Comparison of ENCODE assay signal across 1 cellular context in the genomic region with DNA sequence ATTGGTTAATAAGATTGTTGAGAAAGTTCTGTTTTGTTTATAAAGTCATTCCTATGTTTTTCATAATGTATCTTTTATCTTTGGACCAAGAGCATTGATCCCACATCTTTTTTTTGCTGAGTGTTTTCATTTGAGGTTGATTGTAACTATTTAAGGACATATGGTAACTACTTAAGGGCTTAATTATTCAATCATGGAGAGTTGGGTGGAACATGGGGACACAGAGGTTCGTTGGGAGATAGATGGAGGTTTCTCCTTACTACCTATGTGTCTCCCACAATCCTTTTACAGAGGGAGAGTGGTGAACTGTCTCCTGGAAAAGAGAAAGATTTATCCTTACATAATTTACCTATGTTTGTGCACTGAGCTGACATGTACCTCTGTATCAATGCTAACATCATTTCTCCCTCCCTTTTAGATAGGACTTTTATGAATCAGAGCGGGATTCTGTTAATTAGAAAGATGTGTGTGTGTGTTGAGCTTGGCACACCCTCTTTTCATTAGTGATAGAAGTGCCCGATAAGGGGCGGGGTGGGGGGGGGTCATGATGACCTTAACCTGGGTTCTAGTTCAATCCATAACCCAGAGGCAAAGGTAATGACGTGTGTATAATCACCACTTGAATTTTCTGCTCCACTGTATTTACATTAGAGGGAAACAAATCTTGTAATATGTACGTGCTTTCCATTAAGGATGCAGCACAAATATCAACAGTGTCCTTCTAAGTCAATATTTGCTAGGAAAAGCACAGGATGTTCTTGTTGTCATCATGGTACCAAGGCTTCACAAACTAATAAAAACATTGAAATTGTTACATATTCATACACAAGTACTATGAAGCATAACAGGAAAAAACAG.
A peak's percentile ranks its signal among the peaks of the same experiment; 100 is the strongest.
TF ChIP-seq lines count a peak whose summit lies in the region.

No MANE protein-coding gene starts in this region.

TF ChIP-seq in HepG2, 621 proteins besides CTCF, POLR2A, EP300 and RAD21 (continued from another document and continues in another):
- TF ChIP-seq, protein P1, sequence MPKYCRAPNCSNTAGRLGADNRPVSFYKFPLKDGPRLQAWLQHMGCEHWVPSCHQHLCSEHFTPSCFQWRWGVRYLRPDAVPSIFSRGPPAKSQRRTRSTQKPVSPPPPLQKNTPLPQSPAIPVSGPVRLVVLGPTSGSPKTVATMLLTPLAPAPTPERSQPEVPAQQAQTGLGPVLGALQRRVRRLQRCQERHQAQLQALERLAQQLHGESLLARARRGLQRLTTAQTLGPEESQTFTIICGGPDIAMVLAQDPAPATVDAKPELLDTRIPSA (CRISPR knock-in tag; IDR thresholded peaks at IDR 0.05; ENCODE audit: borderline replicate concordance) = no peak
- TF ChIP-seq ZBTB42 (CRISPR knock-in tag; IDR thresholded peaks at IDR 0.05) = no peak
- TF ChIP-seq, protein P2, sequence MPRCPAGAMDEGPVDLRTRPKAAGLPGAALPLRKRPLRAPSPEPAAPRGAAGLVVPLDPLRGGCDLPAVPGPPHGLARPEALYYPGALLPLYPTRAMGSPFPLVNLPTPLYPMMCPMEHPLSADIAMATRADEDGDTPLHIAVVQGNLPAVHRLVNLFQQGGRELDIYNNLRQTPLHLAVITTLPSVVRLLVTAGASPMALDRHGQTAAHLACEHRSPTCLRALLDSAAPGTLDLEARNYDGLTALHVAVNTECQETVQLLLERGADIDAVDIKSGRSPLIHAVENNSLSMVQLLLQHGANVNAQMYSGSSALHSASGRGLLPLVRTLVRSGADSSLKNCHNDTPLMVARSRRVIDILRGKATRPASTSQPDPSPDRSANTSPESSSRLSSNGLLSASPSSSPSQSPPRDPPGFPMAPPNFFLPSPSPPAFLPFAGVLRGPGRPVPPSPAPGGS (CRISPR knock-in tag; IDR thresholded peaks at IDR 0.05) = no peak
- TF ChIP-seq ZNF598 (CRISPR knock-in tag; IDR thresholded peaks at IDR 0.05; ENCODE audit: borderline replicate concordance) = no peak
- TF ChIP-seq ZNF354B (CRISPR knock-in tag; IDR thresholded peaks at IDR 0.05) = no peak
- TF ChIP-seq, protein P3, sequence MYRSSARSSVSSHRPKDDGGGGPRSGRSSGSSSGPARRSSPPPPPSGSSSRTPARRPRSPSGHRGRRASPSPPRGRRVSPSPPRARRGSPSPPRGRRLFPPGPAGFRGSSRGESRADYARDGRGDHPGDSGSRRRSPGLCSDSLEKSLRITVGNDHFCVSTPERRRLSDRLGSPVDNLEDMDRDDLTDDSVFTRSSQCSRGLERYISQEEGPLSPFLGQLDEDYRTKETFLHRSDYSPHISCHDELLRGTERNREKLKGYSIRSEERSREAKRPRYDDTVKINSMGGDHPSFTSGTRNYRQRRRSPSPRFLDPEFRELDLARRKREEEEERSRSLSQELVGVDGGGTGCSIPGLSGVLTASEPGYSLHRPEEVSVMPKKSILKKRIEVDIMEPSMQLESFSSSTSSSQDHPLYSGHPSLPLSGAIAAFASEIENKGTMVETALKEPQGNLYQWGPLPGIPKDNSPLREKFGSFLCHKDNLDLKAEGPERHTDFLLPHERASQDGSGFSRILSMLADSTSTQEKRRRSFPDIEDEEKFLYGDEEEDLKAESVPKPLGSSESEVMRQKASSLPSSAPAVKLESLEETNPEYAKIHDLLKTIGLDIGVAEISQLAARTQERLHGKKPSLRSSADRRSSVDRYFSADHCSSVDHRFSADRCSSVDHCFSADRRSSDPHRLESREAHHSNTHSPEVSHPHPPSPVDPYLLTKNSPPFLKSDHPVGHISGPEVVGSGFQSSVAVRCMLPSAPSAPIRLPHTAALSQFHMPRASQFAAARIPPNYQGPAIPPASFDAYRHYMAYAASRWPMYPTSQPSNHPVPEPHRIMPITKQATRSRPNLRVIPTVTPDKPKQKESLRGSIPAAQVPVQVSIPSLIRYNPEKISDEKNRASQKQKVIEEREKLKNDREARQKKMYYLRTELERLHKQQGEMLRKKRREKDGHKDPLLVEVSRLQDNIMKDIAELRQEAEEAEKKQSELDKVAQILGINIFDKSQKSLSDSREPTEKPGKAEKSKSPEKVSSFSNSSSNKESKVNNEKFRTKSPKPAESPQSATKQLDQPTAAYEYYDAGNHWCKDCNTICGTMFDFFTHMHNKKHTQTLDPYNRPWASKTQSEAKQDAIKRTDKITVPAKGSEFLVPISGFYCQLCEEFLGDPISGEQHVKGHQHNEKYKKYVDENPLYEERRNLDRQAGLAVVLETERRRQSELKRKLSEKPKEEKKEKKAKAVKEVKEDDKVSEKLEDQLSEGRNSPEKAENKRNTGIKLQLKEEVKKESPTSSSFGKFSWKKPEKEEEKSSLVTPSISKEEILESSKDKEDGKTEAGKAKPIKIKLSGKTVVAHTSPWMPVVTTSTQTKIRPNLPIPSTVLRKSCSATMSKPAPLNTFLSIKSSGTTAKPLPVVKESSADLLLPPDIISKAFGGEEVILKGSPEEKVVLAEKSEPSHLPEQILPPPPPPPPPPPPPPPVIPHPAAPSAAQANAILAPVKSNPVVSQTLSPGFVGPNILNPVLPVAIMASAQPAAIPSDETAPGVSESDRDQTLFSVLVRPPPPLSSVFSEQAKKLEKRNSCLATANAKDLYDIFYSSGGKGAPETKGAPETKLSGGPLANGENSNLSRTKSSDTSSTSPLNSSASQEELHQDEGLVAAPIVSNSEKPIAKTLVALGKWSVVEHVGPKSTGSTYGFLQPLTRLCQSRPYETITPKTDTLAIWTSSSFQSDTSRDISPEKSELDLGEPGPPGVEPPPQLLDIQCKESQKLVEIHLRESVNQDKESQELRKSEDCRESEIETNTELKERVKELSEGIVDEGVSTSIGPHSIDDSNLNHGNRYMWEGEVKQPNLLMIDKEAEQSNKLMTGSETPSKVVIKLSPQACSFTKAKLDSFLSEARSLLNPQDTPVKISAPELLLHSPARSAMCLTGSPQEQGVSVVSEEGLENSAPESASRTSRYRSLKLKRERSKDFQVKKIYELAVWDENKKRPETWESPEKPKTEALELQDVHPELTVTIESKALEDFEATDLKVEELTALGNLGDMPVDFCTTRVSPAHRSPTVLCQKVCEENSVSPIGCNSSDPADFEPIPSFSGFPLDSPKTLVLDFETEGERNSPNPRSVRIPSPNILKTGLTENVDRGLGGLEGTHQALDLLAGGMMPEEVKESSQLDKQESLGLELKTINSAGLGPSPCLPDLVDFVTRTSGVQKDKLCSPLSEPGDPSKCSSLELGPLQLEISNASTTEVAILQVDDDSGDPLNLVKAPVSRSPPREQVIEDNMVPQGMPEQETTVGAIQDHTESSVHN (CRISPR knock-in tag; IDR thresholded peaks at IDR 0.05) = no peak
- TF ChIP-seq PHF8 (CRISPR knock-in tag; IDR thresholded peaks at IDR 0.05) = no peak
- TF ChIP-seq ZNF678 (CRISPR knock-in tag; IDR thresholded peaks at IDR 0.05) = no peak
- peak; percentile 95 for TF ChIP-seq FOXA1 (IDR thresholded peaks at IDR 0.05)
- peak; percentile 96 for TF ChIP-seq FOXA1 (CRISPR knock-in tag; IDR thresholded peaks at IDR 0.05)
- TF ChIP-seq SP2 (CRISPR knock-in tag; IDR thresholded peaks at IDR 0.05) = no peak
- no peak for TF ChIP-seq MYNN (CRISPR knock-in tag; IDR thresholded peaks at IDR 0.05; ENCODE audit: low read depth)
- TF ChIP-seq, protein P4, sequence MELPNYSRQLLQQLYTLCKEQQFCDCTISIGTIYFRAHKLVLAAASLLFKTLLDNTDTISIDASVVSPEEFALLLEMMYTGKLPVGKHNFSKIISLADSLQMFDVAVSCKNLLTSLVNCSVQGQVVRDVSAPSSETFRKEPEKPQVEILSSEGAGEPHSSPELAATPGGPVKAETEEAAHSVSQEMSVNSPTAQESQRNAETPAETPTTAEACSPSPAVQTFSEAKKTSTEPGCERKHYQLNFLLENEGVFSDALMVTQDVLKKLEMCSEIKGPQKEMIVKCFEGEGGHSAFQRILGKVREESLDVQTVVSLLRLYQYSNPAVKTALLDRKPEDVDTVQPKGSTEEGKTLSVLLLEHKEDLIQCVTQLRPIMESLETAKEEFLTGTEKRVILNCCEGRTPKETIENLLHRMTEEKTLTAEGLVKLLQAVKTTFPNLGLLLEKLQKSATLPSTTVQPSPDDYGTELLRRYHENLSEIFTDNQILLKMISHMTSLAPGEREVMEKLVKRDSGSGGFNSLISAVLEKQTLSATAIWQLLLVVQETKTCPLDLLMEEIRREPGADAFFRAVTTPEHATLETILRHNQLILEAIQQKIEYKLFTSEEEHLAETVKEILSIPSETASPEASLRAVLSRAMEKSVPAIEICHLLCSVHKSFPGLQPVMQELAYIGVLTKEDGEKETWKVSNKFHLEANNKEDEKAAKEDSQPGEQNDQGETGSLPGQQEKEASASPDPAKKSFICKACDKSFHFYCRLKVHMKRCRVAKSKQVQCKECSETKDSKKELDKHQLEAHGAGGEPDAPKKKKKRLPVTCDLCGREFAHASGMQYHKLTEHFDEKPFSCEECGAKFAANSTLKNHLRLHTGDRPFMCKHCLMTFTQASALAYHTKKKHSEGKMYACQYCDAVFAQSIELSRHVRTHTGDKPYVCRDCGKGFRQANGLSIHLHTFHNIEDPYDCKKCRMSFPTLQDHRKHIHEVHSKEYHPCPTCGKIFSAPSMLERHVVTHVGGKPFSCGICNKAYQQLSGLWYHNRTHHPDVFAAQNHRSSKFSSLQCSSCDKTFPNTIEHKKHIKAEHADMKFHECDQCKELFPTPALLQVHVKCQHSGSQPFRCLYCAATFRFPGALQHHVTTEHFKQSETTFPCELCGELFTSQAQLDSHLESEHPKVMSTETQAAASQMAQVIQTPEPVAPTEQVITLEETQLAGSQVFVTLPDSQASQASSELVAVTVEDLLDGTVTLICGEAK (IDR thresholded peaks at IDR 0.05) = no peak
- TF ChIP-seq, protein P4 (CRISPR knock-in tag; IDR thresholded peaks at IDR 0.05) = no peak; the same call in 1 of the 2 replicates
- TF ChIP-seq ZNF232 (CRISPR knock-in tag; IDR thresholded peaks at IDR 0.05; ENCODE audit: borderline replicate concordance) = no peak
- TF ChIP-seq, protein P5, sequence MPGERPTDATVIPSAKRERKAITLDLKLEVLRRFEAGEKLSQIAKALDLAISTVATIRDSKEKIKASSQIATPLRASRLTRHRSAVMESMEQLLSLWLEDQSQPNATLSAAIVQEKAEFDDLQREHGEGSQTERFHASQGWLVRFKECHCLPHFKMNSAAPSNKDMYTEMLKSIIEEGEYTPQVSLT (CRISPR knock-in tag; IDR thresholded peaks at IDR 0.05; ENCODE audit: borderline replicate concordance, low read depth) = no peak
- TF ChIP-seq ZNF263 (CRISPR knock-in tag; IDR thresholded peaks at IDR 0.05) = no peak
- TF ChIP-seq, protein P6, sequence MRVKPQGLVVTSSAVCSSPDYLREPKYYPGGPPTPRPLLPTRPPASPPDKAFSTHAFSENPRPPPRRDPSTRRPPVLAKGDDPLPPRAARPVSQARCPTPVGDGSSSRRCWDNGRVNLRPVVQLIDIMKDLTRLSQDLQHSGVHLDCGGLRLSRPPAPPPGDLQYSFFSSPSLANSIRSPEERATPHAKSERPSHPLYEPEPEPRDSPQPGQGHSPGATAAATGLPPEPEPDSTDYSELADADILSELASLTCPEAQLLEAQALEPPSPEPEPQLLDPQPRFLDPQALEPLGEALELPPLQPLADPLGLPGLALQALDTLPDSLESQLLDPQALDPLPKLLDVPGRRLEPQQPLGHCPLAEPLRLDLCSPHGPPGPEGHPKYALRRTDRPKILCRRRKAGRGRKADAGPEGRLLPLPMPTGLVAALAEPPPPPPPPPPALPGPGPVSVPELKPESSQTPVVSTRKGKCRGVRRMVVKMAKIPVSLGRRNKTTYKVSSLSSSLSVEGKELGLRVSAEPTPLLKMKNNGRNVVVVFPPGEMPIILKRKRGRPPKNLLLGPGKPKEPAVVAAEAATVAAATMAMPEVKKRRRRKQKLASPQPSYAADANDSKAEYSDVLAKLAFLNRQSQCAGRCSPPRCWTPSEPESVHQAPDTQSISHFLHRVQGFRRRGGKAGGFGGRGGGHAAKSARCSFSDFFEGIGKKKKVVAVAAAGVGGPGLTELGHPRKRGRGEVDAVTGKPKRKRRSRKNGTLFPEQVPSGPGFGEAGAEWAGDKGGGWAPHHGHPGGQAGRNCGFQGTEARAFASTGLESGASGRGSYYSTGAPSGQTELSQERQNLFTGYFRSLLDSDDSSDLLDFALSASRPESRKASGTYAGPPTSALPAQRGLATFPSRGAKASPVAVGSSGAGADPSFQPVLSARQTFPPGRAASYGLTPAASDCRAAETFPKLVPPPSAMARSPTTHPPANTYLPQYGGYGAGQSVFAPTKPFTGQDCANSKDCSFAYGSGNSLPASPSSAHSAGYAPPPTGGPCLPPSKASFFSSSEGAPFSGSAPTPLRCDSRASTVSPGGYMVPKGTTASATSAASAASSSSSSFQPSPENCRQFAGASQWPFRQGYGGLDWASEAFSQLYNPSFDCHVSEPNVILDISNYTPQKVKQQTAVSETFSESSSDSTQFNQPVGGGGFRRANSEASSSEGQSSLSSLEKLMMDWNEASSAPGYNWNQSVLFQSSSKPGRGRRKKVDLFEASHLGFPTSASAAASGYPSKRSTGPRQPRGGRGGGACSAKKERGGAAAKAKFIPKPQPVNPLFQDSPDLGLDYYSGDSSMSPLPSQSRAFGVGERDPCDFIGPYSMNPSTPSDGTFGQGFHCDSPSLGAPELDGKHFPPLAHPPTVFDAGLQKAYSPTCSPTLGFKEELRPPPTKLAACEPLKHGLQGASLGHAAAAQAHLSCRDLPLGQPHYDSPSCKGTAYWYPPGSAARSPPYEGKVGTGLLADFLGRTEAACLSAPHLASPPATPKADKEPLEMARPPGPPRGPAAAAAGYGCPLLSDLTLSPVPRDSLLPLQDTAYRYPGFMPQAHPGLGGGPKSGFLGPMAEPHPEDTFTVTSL (CRISPR knock-in tag; IDR thresholded peaks at IDR 0.05; ENCODE audit: borderline replicate concordance) = peak; percentile 85; the same call in 1 of the 2 replicates
- no peak for TF ChIP-seq POLR2G (IDR thresholded peaks at IDR 0.05; ENCODE audit: low read depth, low read length)
- peak; percentile 84 for TF ChIP-seq MED8 (CRISPR knock-in tag; IDR thresholded peaks at IDR 0.05; ENCODE audit: insufficient replicate concordance)
- no peak; the same call in 1 of the 2 replicates for TF ChIP-seq ZNF124 (CRISPR knock-in tag; IDR thresholded peaks at IDR 0.05)
- no peak for TF ChIP-seq FIP1L1 (IDR thresholded peaks at IDR 0.05; ENCODE audit: borderline replicate concordance, insufficient read depth, low read depth, low read length)
- no peak for TF ChIP-seq MEIS2 (CRISPR knock-in tag; IDR thresholded peaks at IDR 0.05)
- no peak for TF ChIP-seq CEBPB (IDR thresholded peaks at IDR 0.05; ENCODE audit: borderline replicate concordance, low read depth, low read length)
